ENCODE assay signal across 24 cellular contexts in the genomic region with DNA sequence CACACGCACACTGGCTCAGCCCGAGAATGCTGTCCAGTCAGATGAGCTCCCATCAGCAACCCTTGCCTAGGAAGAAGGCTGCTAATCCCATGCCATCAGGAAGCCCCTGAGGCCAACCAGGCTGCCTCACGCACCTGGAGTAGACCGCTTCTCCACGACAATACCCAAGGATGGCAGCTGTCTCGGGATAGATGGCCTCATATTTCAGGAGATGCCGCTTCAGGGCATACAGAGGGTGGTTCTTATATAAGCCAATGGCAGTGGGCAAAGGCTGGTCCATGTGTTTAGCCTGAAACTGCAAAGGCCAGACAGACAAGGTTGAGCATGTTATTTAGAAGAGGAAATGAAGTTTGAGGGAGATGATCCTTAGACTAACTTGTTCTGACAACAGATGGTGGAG. TPM values are rescaled to one million over a fixed set of nuclear protein-coding genes. Genes with fewer than 3 reads are reported as not detected.
A peak's percentile ranks its signal among the peaks of the same experiment; 100 is the strongest.
DNase-seq lines count a peak whose midpoint lies in the region; ATAC-seq and TF ChIP-seq lines count a peak whose summit lies in the region.
"Had no signal": no experiment of that assay in that cellular context is flagged by ENCODE, and none has a peak within 500 bp of the region (broad histone marks: within the 10 kb centered on the region; RNA-seq: fewer than 3 reads in every experiment).

No MANE protein-coding gene starts in this region.

- POLR2A ChIA-PET in T-cell (lab: Charles Lee) (no interaction called here), OCI-LY7 (lab: Charles Lee) (no interaction called here)

- H3K9me2 ChIP-seq in OCI-LY7 (ENCODE audit: insufficient read depth, low read length) = no peaks in the 10 kb centered on the region
- H3K9me2 ChIP-seq: SK-N-SH had no signal

- H3K36me3 Mint-ChIP-seq in activated naive CD8-positive, alpha-beta T cell = peaks cover 17% of the 10 kb centered on the region
- peaks cover 49% of the 10 kb centered on the region for H3K36me3 Mint-ChIP-seq in activated naive CD8-positive, alpha-beta T cell treated with anti-CD3 and anti-CD28 coated beads, Interleukin-2, amount 50 U/mL, for 24 hours (ENCODE audit: low read depth)
- peaks cover 75% of the 10 kb centered on the region for H3K36me3 Mint-ChIP-seq in T-cell

- H3K36me3 ChIP-seq in vagina = peaks cover 4 to 60% of the 10 kb centered on the region in 2 donors
- peaks cover 86% of the 10 kb centered on the region for H3K36me3 ChIP-seq in OCI-LY7 (ENCODE audit: insufficient read depth, low read length)

- TF ChIP-seq CTCF in epithelial cell of esophagus (IDR thresholded peaks at IDR 0.05; ENCODE audit: insufficient read depth, low read depth, low read length, missing control alignments) = no peak
- TF ChIP-seq CTCF in vagina (IDR thresholded peaks at IDR 0.05) = no peak
- TF ChIP-seq CTCF in OCI-LY7 (conservative IDR thresholded peaks at IDR 0.05; ENCODE audit: low read length) = no peak

- CTCF ChIA-PET in T-cell (lab: Charles Lee) = no interaction called here
- CTCF ChIA-PET in OCI-LY7 (lab: Charles Lee; ENCODE audit: unreplicated experiment) = no interaction called here

- no TSS peak for BruUV-seq in OCI-LY7 (replicated peaks; lab: Mats Ljungman, UMichigan)

- no peaks in the 10 kb centered on the region for H3K79me2 ChIP-seq in OCI-LY7 (ENCODE audit: insufficient read depth, low read depth, low read length)

- H3K9me3 ChIP-seq in vagina = peaks cover 1% of the 10 kb centered on the region
- H3K9me3 ChIP-seq in OCI-LY7 (ENCODE audit: low read length) = peaks cover 6% of the 10 kb centered on the region; the same call in 1 of the 2 replicates
- H3K9me3 ChIP-seq: lower lobe of right lung had no signal

- no peak overlapping the region for H2AFZ ChIP-seq in OCI-LY7 (ENCODE audit: low read length)
- H2AFZ ChIP-seq: neural progenitor cell had no signal

- peak overlapping the region; percentile 34 for H3K27ac Mint-ChIP-seq in activated naive CD8-positive, alpha-beta T cell
- H3K27ac Mint-ChIP-seq in activated naive CD8-positive, alpha-beta T cell treated with anti-CD3 and anti-CD28 coated beads, Interleukin-2, amount 50 U/mL, for 24 hours = no peak overlapping the region
- peak overlapping the region; percentile 27 to 34 for H3K27ac Mint-ChIP-seq in T-cell
- H3K27ac Mint-ChIP-seq: activated T-helper 2 cell treated with anti-CD3 and anti-CD28 coated beads, Interferon-gamma antibody, Interleukin-2, Interleukin-4, amounts not matched to agents 10 μg/mL and 5 μg/mL and 100 μg/mL, durations not matched to agents 14 hours and 24 hours and 36 hours; neural progenitor cell had no signal

- peak overlapping the region; percentile 34 for H3K4me3 Mint-ChIP-seq in activated naive CD8-positive, alpha-beta T cell
- H3K4me3 Mint-ChIP-seq in activated naive CD8-positive, alpha-beta T cell treated with anti-CD3 and anti-CD28 coated beads, Interleukin-2, amount 50 U/mL, for 24 hours = no peak overlapping the region
- H3K4me3 Mint-ChIP-seq in T-cell = no peak overlapping the region
- H3K4me3 Mint-ChIP-seq: neural progenitor cell had no signal

- no peaks in the 10 kb centered on the region for H3K27me3 ChIP-seq in vagina
- H3K27me3 ChIP-seq: BLaER1 treated with 17β-estradiol and CSF1 and Interleukin-3, amounts not matched to agents 10 nM and 100 nM; dorsolateral prefrontal cortex; neural progenitor cell had no signal

- no peak for TF ChIP-seq POLR2A in vagina (IDR thresholded peaks at IDR 0.05)

- H3K4me1 Mint-ChIP-seq in activated naive CD8-positive, alpha-beta T cell (ENCODE audit: low read depth) = peaks cover 27% of the 10 kb centered on the region
- peaks cover 9% of the 10 kb centered on the region for H3K4me1 Mint-ChIP-seq in activated naive CD8-positive, alpha-beta T cell treated with anti-CD3 and anti-CD28 coated beads, Interleukin-2, amount 50 U/mL, for 24 hours
- peaks cover 20 to 35% (median 26%) of the 10 kb centered on the region in 3 donors for H3K4me1 Mint-ChIP-seq in T-cell
- H3K4me1 Mint-ChIP-seq: neural progenitor cell had no signal

- H3K4me3 ChIP-seq in epithelial cell of esophagus (ENCODE audit: low read length) (no peak overlapping the region), vagina (no peak overlapping the region), OCI-LY7 (ENCODE audit: low read depth, low read length, poor library complexity, severe bottlenecking) (no peak overlapping the region)
- H3K4me3 ChIP-seq: BLaER1 treated with 17β-estradiol and CSF1 and Interleukin-3, amounts not matched to agents 10 nM and 100 nM; dorsolateral prefrontal cortex; lower lobe of right lung; mucosa of descending colon; neural progenitor cell had no signal

- no peak for ATAC-seq in activated naive CD8-positive, alpha-beta T cell treated with anti-CD3 and anti-CD28 coated beads, Interleukin-2, amount 50 U/mL, for 24 hours
- ATAC-seq in T-cell (replicated peaks in 1 of 4) = no peak
- ATAC-seq: lower lobe of right lung, mucosa of descending colon, right cardiac atrium had no signal

- no peak overlapping the region for H3K4me2 ChIP-seq in OCI-LY7 (ENCODE audit: low read length)
- H3K4me2 ChIP-seq: neural progenitor cell, SK-N-SH had no signal

- H3K4me1 ChIP-seq in vagina (no peaks in the 10 kb centered on the region), OCI-LY7 (ENCODE audit: insufficient read depth, low read length, poor library complexity, severe bottlenecking) (no peaks in the 10 kb centered on the region)
- H3K4me1 ChIP-seq: lower lobe of right lung, neural progenitor cell had no signal

- intact Hi-C loops in vagina (cut with DNase I) = no loop called here
- intact Hi-C loops in OCI-LY7 (cut with micrococcal nuclease; ENCODE audit: unreplicated experiment) = no loop called here

- H4K20me1 ChIP-seq in OCI-LY7 (ENCODE audit: insufficient read depth, low read length) = no peaks in the 10 kb centered on the region

- no peaks in the 10 kb centered on the region for H3K9me3 Mint-ChIP-seq in activated naive CD8-positive, alpha-beta T cell (ENCODE audit: low read depth)
- no peaks in the 10 kb centered on the region for H3K9me3 Mint-ChIP-seq in activated naive CD8-positive, alpha-beta T cell treated with anti-CD3 and anti-CD28 coated beads, Interleukin-2, amount 50 U/mL, for 24 hours
- peaks cover 0 to 4% (median 2%) of the 10 kb centered on the region in 3 donors for H3K9me3 Mint-ChIP-seq in T-cell

- H3K27ac ChIP-seq in vagina (no peak overlapping the region), OCI-LY7 (ENCODE audit: low read depth, low read length, poor library complexity, severe bottlenecking) (no peak overlapping the region)
- H3K27ac ChIP-seq: dorsolateral prefrontal cortex, lower lobe of right lung, neural progenitor cell had no signal

- no peaks in the 10 kb centered on the region for H3K27me3 Mint-ChIP-seq in activated naive CD8-positive, alpha-beta T cell
- no peaks in the 10 kb centered on the region for H3K27me3 Mint-ChIP-seq in activated naive CD8-positive, alpha-beta T cell treated with anti-CD3 and anti-CD28 coated beads, Interleukin-2, amount 50 U/mL, for 24 hours
- no peaks in the 10 kb centered on the region for H3K27me3 Mint-ChIP-seq in T-cell

- no peak for DNase-seq in activated naive CD8-positive, alpha-beta T cell treated with anti-CD3 and anti-CD28 coated beads, Interleukin-2, amount 50 U/mL, for 24 hours
- no peak for DNase-seq in T-cell
- peak; percentile 58 for DNase-seq in epithelial cell of esophagus (ENCODE audit: low read depth)
- DNase-seq in vagina (ENCODE audit: extremely low spot score in 2 of 2) = peak; percentile 83 to 93
- DNase-seq in OCI-LY7 (ENCODE audit: low spot score) = no peak
- DNase-seq in SHP77 treated with DMSO at 0.1 percent for 48 hours (lab: John Stamatoyannopoulos, UW) = no peak
- DNase-seq: activated CD4-positive, alpha-beta T cell treated with anti-CD3 and anti-CD28 coated beads for 48 hours; dorsolateral prefrontal cortex; HCEC 1CT; lower lobe of right lung; mucosa of descending colon; NCI-H1105; NCI-H1930; NCI-H226; NCI-H748 treated with DMSO at 0.1 percent for 48 hours; posterior cingulate gyrus; right cardiac atrium; SK-N-SH; stimulated activated CD4-positive, alpha-beta T cell treated with anti-CD3 and anti-CD28 coated beads, Interleukin-2, amount 100 ng/mL, for 24 hours; trophoblast cell had no signal

RNA-seq across cellular contexts. Expression of gene XPC, which starts 22.2 kb away (rescaled TPM):
- total RNA-seq in T-cell = 10 to 100 TPM; 67.8 to 90.7 (median 76.9) TPM
- total RNA-seq in vagina = 33.6 TPM
- total RNA-seq in OCI-LY7 (2014; rRNA removed; shearing (Covaris generic)) = 22.7 and 30.2 TPM in 2 replicates
- 38.6 and 44.1 TPM in 2 replicates for total RNA-seq in OCI-LY7 (2022)

RNA-seq across cellular contexts. Expression of gene LSM3, which starts 22.4 kb away (rescaled TPM):
- total RNA-seq in T-cell (1 to 10 TPM; 6.7 to 8.4 (median 7.3) TPM), vagina (6.4 TPM), OCI-LY7 (2022) (21.0 and 21.9 TPM in 2 replicates)
- 12.4 and 15.6 TPM in 2 replicates for total RNA-seq in OCI-LY7 (2014; rRNA removed; shearing (Covaris generic))

RNA-seq across cellular contexts. Expression of gene TMEM43, which starts 31.3 kb away (rescaled TPM):
- total RNA-seq in T-cell (10 to 100 TPM; 36.9 to 76.3 (median 63.6) TPM), vagina (118 TPM), OCI-LY7 (2022) (19.6 and 19.7 TPM in 2 replicates)
- total RNA-seq in OCI-LY7 (2014; rRNA removed; shearing (Covaris generic)) = 22.2 and 23.3 TPM in 2 replicates

RNA-seq across cellular contexts. Expression of gene CHCHD4, which starts 31.5 kb away (rescaled TPM):
- total RNA-seq in T-cell = 1 to 10 TPM; 2.7 to 8.4 (median 8.3) TPM
- 10.6 TPM for total RNA-seq in vagina
- 19.8 and 24.7 TPM in 2 replicates for total RNA-seq in OCI-LY7 (2014; rRNA removed; shearing (Covaris generic))
- total RNA-seq in OCI-LY7 (2022) = 26.9 and 27.1 TPM in 2 replicates

Comparison
In these comparisons a context has a peak if more than half of its experiments do, and no peak if none do; other contexts are left out.
1. DNase-seq: peak in epithelial cell of esophagus (single experiment) and vagina (2 of 2); none in activated naive CD8-positive, alpha-beta T cell treated with anti-CD3 and anti-CD28 coated beads, Interleukin-2, amount 50 U/mL, for 24 hours (single experiment), T-cell (0 of 34), OCI-LY7 (single experiment) and SHP77 treated with DMSO at 0.1 percent for 48 hours (single experiment).